15 cellular contexts compared by ENCODE assay signal in the genomic region with DNA sequence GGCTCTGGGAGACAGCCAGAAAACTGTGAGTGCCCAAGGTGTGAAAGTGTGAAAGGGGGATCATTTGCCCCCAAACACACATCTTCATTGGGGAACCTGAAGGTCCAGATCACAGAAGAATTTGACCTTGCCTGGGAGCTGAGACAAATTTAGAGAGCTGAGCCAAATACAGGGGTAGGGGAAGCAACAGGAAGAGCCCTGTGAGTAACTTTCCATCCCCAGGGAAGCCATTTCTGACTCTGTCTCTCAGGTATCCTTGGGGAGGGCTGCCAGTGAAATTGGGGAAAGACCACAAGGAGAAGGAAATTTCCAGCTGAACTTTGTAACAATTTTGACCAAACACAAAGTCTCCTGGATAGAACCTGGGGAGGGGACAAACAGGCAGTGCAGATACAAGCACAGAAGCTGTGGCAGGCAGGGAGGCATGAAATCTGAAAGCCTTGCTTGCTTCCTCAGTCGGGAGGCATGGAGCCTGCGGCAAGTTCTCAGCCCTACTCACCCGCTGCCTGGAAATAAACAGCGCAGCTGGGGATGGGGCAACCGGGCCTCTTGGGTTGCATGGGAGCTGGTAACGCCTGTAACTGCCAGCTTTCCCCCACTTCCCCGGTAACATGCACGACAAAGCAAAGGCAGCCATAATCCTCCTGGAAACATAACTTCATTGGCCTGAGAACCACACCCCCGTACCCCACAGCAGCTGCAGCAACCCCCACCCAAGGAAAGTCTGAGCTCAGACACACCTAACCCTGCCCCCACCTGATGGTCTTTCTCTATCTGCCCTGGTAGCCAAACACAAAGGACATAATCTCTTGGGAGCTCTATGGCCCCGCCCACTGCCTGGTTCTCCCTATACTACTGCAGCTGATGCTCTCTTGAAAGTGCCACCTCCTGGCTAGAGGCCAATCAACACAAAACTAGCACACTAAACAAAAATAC. TPM values are rescaled to one million over a fixed set of nuclear protein-coding genes. Genes with fewer than 3 reads are reported as not detected.
DNase-seq lines count a peak whose midpoint lies in the region; ATAC-seq and TF ChIP-seq lines count a peak whose summit lies in the region.
"Had no signal": no experiment of that assay in that cellular context is flagged by ENCODE, and none has a peak within 500 bp of the region (broad histone marks: within the 10 kb centered on the region; RNA-seq: fewer than 3 reads in every experiment).

No MANE protein-coding gene starts in this region.

- intact Hi-C loops in ovary (cut with DNase I), result no loop called here

- H3K27me3 ChIP-seq in HL-60 (ENCODE audit: insufficient read depth, poor library complexity, severe bottlenecking) (no peaks in the 10 kb centered on the region), ovary (no peaks in the 10 kb centered on the region), H7 (ENCODE audit: control insufficient read depth, insufficient read depth, low read length) (no peaks in the 10 kb centered on the region)
- H3K27me3 ChIP-seq: body of pancreas had no signal

- H3K27ac ChIP-seq in HL-60 (replicated peaks), result no peak overlapping the region
- H3K27ac ChIP-seq in ovary, result no peak overlapping the region
- H3K27ac ChIP-seq: body of pancreas had no signal

- peaks cover 1% of the 10 kb centered on the region for H3K4me1 ChIP-seq in ovary (ENCODE audit: insufficient read depth)

- no peaks in the 10 kb centered on the region for H3K9me3 ChIP-seq in ovary
- H3K9me3 ChIP-seq: body of pancreas had no signal

- no peak for TF ChIP-seq EP300 in ovary (IDR thresholded peaks at IDR 0.05)

- TF ChIP-seq POLR2A in ovary (IDR thresholded peaks at IDR 0.05), result no peak

- H3K4me3 ChIP-seq in HL-60 (replicated peaks; ENCODE audit: insufficient read depth, low read length) (peak overlapping the region; percentile 15; the same call in 1 of the 2 replicates), ovary (no peak overlapping the region), H7 (ENCODE audit: insufficient read depth, low read depth, low read length) (no peak overlapping the region; the same call in 1 of the 2 replicates)
- H3K4me3 ChIP-seq: body of pancreas had no signal

- DNase-seq in DMS153 (lab: John Stamatoyannopoulos, UW) (peak; percentile 28), HL-60 (ENCODE audit: low read depth in 1 of 2, low spot score in 1 of 2) (peak in 1 of 2 experiments; percentile 4), SHP77 (lab: John Stamatoyannopoulos, UW) (peak; percentile 80 to 85), left lobe of liver (ENCODE audit: low spot score) (no peak), ovary (no peak), H7 (no peak), Kasumi-1 (lab: John Stamatoyannopoulos, UW) (no peak)
- DNase-seq: activated CD4-positive, CD25-positive, alpha-beta regulatory T cell treated with anti-CD3 and anti-CD28 coated beads, Interleukin-2, amount 50 U/mL, for 72 hours; body of pancreas; CD8-positive, alpha-beta memory T cell; GOT3; midbrain; NCI-H2227 treated with DMSO at 0.1 percent for 48 hours had no signal

- 95 to 97% (median 96%) methylated on average over 10 of the region's 10 CpGs for WGBS in ovary, 3 donors

- TF ChIP-seq CTCF in HL-60 (IDR thresholded peaks at IDR 0.05; ENCODE audit: insufficient read depth, low read length) (no peak), ovary (IDR thresholded peaks at IDR 0.05) (no peak)

- peak; percentile 16 for ATAC-seq in left lobe of liver
- ATAC-seq in HG03439 (IDR thresholded peaks at IDR 0.05; ENCODE audit: unreplicated experiment), result no peak
- ATAC-seq: body of pancreas had no signal

- no peaks in the 10 kb centered on the region for H3K36me3 ChIP-seq in ovary
- H3K36me3 ChIP-seq in H7 (replicated peaks; ENCODE audit: control insufficient read depth, insufficient read depth, low read length), result no peaks in the 10 kb centered on the region

RNA-seq across cellular contexts. Expression of gene ZCCHC9, which starts 31.4 kb away (rescaled TPM):
- total RNA-seq in left lobe of liver, result 12.2 TPM
- 10 to 100 TPM; 14.7 to 23.5 (median 20.0) TPM for total RNA-seq in ovary
- polyA plus RNA-seq in ovary, result 10 to 100 TPM; 20.7 to 27.8 TPM
- total RNA-seq in H7 (2014; rRNA removed; shearing (Covaris generic)), result 11.3 and 13.8 TPM in 2 replicates

RNA-seq across cellular contexts. Expression of gene CKMT2, which starts 36.9 kb away (rescaled TPM):
- total RNA-seq in left lobe of liver (0.78 TPM), ovary (10 to 100 TPM in 6 of 7 donors, 1 to 10 TPM in 1; 6.2 to 28.3 (median 13.0) TPM)
- polyA plus RNA-seq in ovary, result 10 to 100 TPM; 11.1 to 11.4 TPM
- total RNA-seq in H7 (2014; rRNA removed; shearing (Covaris generic)), result 0.66 and 1.2 TPM in 2 replicates
- total RNA-seq: CD8-positive, alpha-beta memory T cell; endothelial cell of umbilical vein had no signal
- polyA plus RNA-seq: CD8-positive, alpha-beta memory T cell; endothelial cell of umbilical vein had no signal

Comparison
In these comparisons a context has a peak if more than half of its experiments do, and no peak if none do; other contexts are left out.
1. DNase-seq: peak in DMS153 (single experiment) and SHP77 (2 of 2); none in left lobe of liver (single experiment), ovary (0 of 5), H7 (single experiment) and Kasumi-1 (0 of 2).